15 cellular contexts compared by ENCODE assay signal in the genomic region with DNA sequence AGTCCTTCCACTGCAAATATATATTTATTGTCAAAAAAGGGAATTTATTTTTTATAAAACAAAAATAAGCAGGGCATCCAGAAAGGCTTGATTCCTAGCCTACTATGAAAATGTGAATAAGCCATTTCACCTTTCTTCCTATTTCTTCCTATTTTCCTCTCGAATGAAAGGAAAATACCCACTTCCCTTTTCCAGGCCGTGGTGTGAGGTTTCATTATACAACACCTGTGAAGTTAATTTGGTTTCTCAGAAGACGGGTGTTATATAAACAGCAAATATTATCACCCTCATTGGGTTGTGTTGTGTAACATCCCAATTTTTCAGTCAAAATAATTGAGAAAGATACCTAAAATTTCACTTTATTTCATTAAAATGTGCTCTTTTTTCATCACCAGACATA.
DNase-seq lines count a peak whose midpoint lies in the region; ATAC-seq and TF ChIP-seq lines count a peak whose summit lies in the region.
"Had no signal": no experiment of that assay in that cellular context is flagged by ENCODE, and none has a peak within 500 bp of the region (broad histone marks: within the 10 kb centered on the region; RNA-seq: fewer than 3 reads in every experiment).

No MANE protein-coding gene starts in this region.

- H3K36me3 ChIP-seq in mammary epithelial cell (ENCODE audit: insufficient read depth, low read length), result no peaks in the 10 kb centered on the region
- H3K36me3 ChIP-seq in hepatocyte (replicated peaks; ENCODE audit: insufficient read depth, low read depth), result no peaks in the 10 kb centered on the region
- H3K36me3 ChIP-seq in smooth muscle cell (ENCODE audit: low read depth), result no peaks in the 10 kb centered on the region
- H3K36me3 ChIP-seq: HAP-1 had no signal

- no peak overlapping the region for H2AFZ ChIP-seq in mammary epithelial cell (ENCODE audit: low read depth, low read length)
- no peak overlapping the region for H2AFZ ChIP-seq in hepatocyte
- H2AFZ ChIP-seq in smooth muscle cell (ENCODE audit: low read depth), result no peak overlapping the region

- H3K9me2 ChIP-seq in hepatocyte (replicated peaks; ENCODE audit: insufficient read depth), result no peaks in the 10 kb centered on the region

- H3K9ac ChIP-seq in mammary epithelial cell (ENCODE audit: insufficient read depth, low read length), result no peak overlapping the region
- H3K9ac ChIP-seq in smooth muscle cell (ENCODE audit: low read depth), result no peak overlapping the region

- BruUV-seq in mammary epithelial cell (replicated peaks; lab: Mats Ljungman, UMichigan) (no TSS peak), MCF 10A (replicated peaks; lab: Mats Ljungman, UMichigan) (no TSS peak)

- POLR2A ChIA-PET in MCF 10A (lab: Yijun Ruan, JAX), result interaction anchor here (0.6 kb wide), 2 partner anchors 548 to 1216 kb away, joined by 3 read pairs; no protein-coding TSS in a partner anchor

- H3K4me1 ChIP-seq in mammary epithelial cell (ENCODE audit: insufficient read depth, low read length), result no peaks in the 10 kb centered on the region
- peaks cover 8% of the 10 kb centered on the region for H3K4me1 ChIP-seq in hepatocyte (ENCODE audit: insufficient read depth)
- no peaks in the 10 kb centered on the region for H3K4me1 ChIP-seq in smooth muscle cell (ENCODE audit: low read depth)
- H3K4me1 ChIP-seq: HAP-1 had no signal

- intact Hi-C loops in mammary epithelial cell (cut with micrococcal nuclease) (no loop called here), MCF 10A (cut with micrococcal nuclease) (loop anchor here (5.0 kb wide), 1 partner anchor 701 kb away; a partner anchor contains a TSS)

- no peaks in the 10 kb centered on the region for H3K27me3 ChIP-seq in mammary epithelial cell (ENCODE audit: insufficient read depth, low read length)
- no peaks in the 10 kb centered on the region for H3K27me3 ChIP-seq in hepatocyte
- no peaks in the 10 kb centered on the region for H3K27me3 ChIP-seq in smooth muscle cell (ENCODE audit: low read depth)

- H3F3A ChIP-seq in smooth muscle cell (ENCODE audit: low read depth), result no peaks in the 10 kb centered on the region

- H3K27me3 Mint-ChIP-seq in MCF 10A (ENCODE audit: insufficient read depth, unreplicated experiment), result peaks cover 36% of the 10 kb centered on the region
- H3K27me3 Mint-ChIP-seq: CD4-positive, alpha-beta T cell had no signal

- 51% methylated on average over 3 of the region's 3 CpGs for WGBS in mammary epithelial cell (ENCODE audit: low coverage, missing lambda C conversion rate)
- 41% methylated on average over 3 of the region's 3 CpGs for WGBS in hepatocyte (ENCODE audit: low lambda C conversion rate, missing lambda C conversion rate)
- WGBS in smooth muscle cell (ENCODE audit: low lambda C conversion rate), result 79% methylated on average over 3 of the region's 3 CpGs

- no peaks in the 10 kb centered on the region for H3K36me3 Mint-ChIP-seq in MCF 10A (ENCODE audit: insufficient read depth, unreplicated experiment)

- H4K20me1 ChIP-seq in mammary epithelial cell (ENCODE audit: insufficient read depth, low read length) (no peaks in the 10 kb centered on the region), hepatocyte (ENCODE audit: insufficient read depth, poor library complexity, severe bottlenecking) (no peaks in the 10 kb centered on the region), smooth muscle cell (ENCODE audit: low read depth) (no peaks in the 10 kb centered on the region)

- H3K4me3 Mint-ChIP-seq in MCF 10A (ENCODE audit: unreplicated experiment), result no peak overlapping the region
- H3K4me3 Mint-ChIP-seq: CD4-positive, alpha-beta T cell had no signal

- TF ChIP-seq CTCF in mammary epithelial cell (conservative IDR thresholded peaks at IDR 0.05 in 1 of 2, IDR thresholded peaks at IDR 0.05 in 1 of 2; ENCODE audit: extremely low read depth in 1 of 2, insufficient read depth in 1 of 2, low read depth in 1 of 2, low read length in 2 of 2), result no peak
- TF ChIP-seq CTCF in MCF 10A (IDR thresholded peaks at IDR 0.05; ENCODE audit: unreplicated experiment), result no peak
- TF ChIP-seq CTCF in hepatocyte (IDR thresholded peaks at IDR 0.05; ENCODE audit: poor library complexity), result no peak
- no peak for TF ChIP-seq CTCF in smooth muscle cell (IDR thresholded peaks at IDR 0.05; ENCODE audit: borderline replicate concordance, insufficient read depth, poor library complexity, severe bottlenecking)

- H3K4me2 ChIP-seq in mammary epithelial cell (ENCODE audit: insufficient read depth, low read depth, low read length), result peak overlapping the region; percentile 28
- peak overlapping the region; percentile 53 for H3K4me2 ChIP-seq in hepatocyte
- H3K4me2 ChIP-seq in smooth muscle cell, result peak overlapping the region; percentile 69

- dilution Hi-C loops in mammary epithelial cell (cut with HindIII; ENCODE audit: low sequenced_read_pairs), result no loop called here

- DNase-seq in mammary epithelial cell (no peak), MCF 10A (ENCODE audit: unreplicated experiment) (no peak), NCI-H2171 treated with DMSO at 0.1 percent for 48 hours (lab: John Stamatoyannopoulos, UW) (peak; percentile 81), hepatocyte (ENCODE audit: low spot score) (no peak), smooth muscle cell (lab: John Stamatoyannopoulos, UW; ENCODE audit: unreplicated experiment) (no peak), SHP77 (lab: John Stamatoyannopoulos, UW) (no peak)
- no peak for DNase-seq in stimulated activated CD4-positive, alpha-beta T cell treated with anti-CD3 and anti-CD28 coated beads, Interleukin-4, amount 100 ng/mL, for 4 hours
- DNase-seq: ACHN; CD4-positive, alpha-beta T cell; DND-41; GF-D8; NCI-H510A treated with DMSO at 0.1 percent for 48 hours; SW 1271 had no signal

- no peak overlapping the region for H3K27ac Mint-ChIP-seq in MCF 10A (ENCODE audit: low read depth, unreplicated experiment)
- H3K27ac Mint-ChIP-seq: CD4-positive, alpha-beta T cell had no signal

- H3K9me3 Mint-ChIP-seq in MCF 10A (ENCODE audit: unreplicated experiment), result no peaks in the 10 kb centered on the region
- H3K9me3 Mint-ChIP-seq: CD4-positive, alpha-beta T cell had no signal

- CTCF ChIA-PET in mammary epithelial cell (lab: Charles Lee; ENCODE audit: low non-redundant PET) (no interaction called here), MCF 10A (lab: Yijun Ruan, JAX) (interaction anchor here (0.6 to 1.4 kb wide), 3 partner anchors 231 to 1166 kb away, joined by 3 to 4 read pairs (median 3); no protein-coding TSS in a partner anchor)

- in situ Hi-C loops in mammary epithelial cell (cut with MboI; ENCODE audit: low sequenced_read_pairs in 2 of 2), result loop anchor here (25.0 kb wide), 1 partner anchor 1401 kb away; no protein-coding TSS in a partner anchor

- ATAC-seq in GM19397 (IDR thresholded peaks at IDR 0.05; ENCODE audit: unreplicated experiment), result no peak

- H3K4me3 ChIP-seq in mammary epithelial cell (replicated peaks in 1 of 3; ENCODE audit: insufficient read depth in 1 of 3, low read depth in 2 of 3, low read length in 3 of 3) (no peak overlapping the region), hepatocyte (no peak overlapping the region), smooth muscle cell (peak overlapping the region; percentile 18)
- H3K4me3 ChIP-seq: HAP-1 had no signal

- H3K79me2 ChIP-seq in mammary epithelial cell (ENCODE audit: insufficient read depth, low read length) (no peaks in the 10 kb centered on the region), hepatocyte (no peaks in the 10 kb centered on the region), smooth muscle cell (ENCODE audit: low read depth) (no peaks in the 10 kb centered on the region)

- H3K27ac ChIP-seq in mammary epithelial cell (ENCODE audit: insufficient read depth, low read depth, low read length), result no peak overlapping the region
- H3K27ac ChIP-seq in hepatocyte, result no peak overlapping the region
- H3K27ac ChIP-seq in smooth muscle cell (ENCODE audit: low read depth), result no peak overlapping the region

- no peaks in the 10 kb centered on the region for H3K4me1 Mint-ChIP-seq in MCF 10A (ENCODE audit: insufficient read depth, unreplicated experiment)

- H3K9me3 ChIP-seq in mammary epithelial cell (replicated peaks; ENCODE audit: insufficient read depth, low read length), result no peaks in the 10 kb centered on the region
- H3K9me3 ChIP-seq in hepatocyte (ENCODE audit: low read depth), result no peaks in the 10 kb centered on the region
- no peaks in the 10 kb centered on the region for H3K9me3 ChIP-seq in smooth muscle cell (replicated peaks; ENCODE audit: low read depth)
- H3K9me3 ChIP-seq: HAP-1 had no signal
